Comparison of ENCODE assay signal across 20 cellular contexts in the genomic region with DNA sequence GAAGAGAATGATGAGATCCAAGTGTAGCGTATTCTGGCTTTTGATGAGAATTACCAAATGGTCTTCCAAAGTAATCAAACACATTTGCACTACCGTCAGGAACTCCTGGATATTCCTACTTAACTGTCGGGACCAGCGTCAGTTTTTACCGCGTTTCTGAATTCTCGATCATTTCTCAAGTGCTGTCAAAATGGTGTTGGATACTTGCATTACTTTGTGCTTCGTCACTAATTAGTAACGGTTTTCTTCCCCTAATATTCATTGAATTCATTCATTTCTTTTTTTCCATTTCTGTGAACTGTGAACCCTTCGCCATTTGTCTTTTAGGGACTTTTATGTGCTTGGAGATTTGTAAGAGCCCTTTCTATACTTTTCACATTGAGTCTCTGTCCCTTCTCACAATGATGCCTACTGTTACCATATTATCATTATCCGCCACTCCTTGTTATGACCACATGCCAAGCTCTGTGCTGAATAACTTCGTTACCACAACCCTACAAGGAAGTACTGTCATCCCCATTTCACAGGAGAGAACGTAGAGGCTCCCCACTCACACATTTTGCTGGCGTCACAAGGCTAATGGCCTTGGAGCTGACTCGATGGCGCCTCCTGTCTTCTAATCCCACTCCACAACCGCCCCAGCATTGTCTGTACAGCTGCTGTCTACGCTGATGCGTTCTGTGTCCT.
A peak's percentile ranks its signal among the peaks of the same experiment; 100 is the strongest.
DNase-seq lines count a peak whose midpoint lies in the region; ATAC-seq, FAIRE-seq and TF ChIP-seq lines count a peak whose summit lies in the region.
"Had no signal": no experiment of that assay in that cellular context is flagged by ENCODE, and none has a peak within 500 bp of the region (broad histone marks: within the 10 kb centered on the region; RNA-seq: fewer than 3 reads in every experiment).

No MANE protein-coding gene starts in this region.

- TF ChIP-seq POLR2A in endothelial cell of umbilical vein (IDR thresholded peaks at IDR 0.05; ENCODE audit: low read depth, low read length): no peak

- H3K79me1 ChIP-seq in mesendoderm (ENCODE audit: low read length): no peaks in the 10 kb centered on the region

- H3K4me2 ChIP-seq in endothelial cell of umbilical vein (ENCODE audit: insufficient read depth, low read length) (no peak overlapping the region), mesendoderm (ENCODE audit: low read length) (no peak overlapping the region)

- H3K9me3 ChIP-seq in T-helper 17 cell (ENCODE audit: control insufficient read depth, low read length, poor library complexity, severe bottlenecking): no peaks in the 10 kb centered on the region
- no peaks in the 10 kb centered on the region for H3K9me3 ChIP-seq in endothelial cell of umbilical vein (replicated peaks; ENCODE audit: control insufficient read depth, insufficient read depth, low read length)
- H3K9me3 ChIP-seq in skeletal muscle tissue (ENCODE audit: control insufficient read depth in 3 of 3, low read length in 3 of 3): no peaks in the 10 kb centered on the region

- FAIRE-seq in endothelial cell of umbilical vein (lab: Jason Lieb, UNC): peak; percentile 31

- no peak overlapping the region for H4K8ac ChIP-seq in mesendoderm (ENCODE audit: low read depth, low read length)

- peaks cover 6% of the 10 kb centered on the region for H3K4me1 Mint-ChIP-seq in T-helper 17 cell
- no peaks in the 10 kb centered on the region for H3K4me1 Mint-ChIP-seq in activated CD8-positive, alpha-beta memory T cell treated with anti-CD3 and anti-CD28 coated beads, Interleukin-2, amount 10 ng/mL, durations not matched to agents 7 days and 5 days
- H3K4me1 Mint-ChIP-seq: activated CD4-positive, alpha-beta T cell treated with anti-CD3 and anti-CD28 coated beads, Interleukin-2, amount 10 ng/mL, durations not matched to agents 7 days and 5 days; activated naive CD8-positive, alpha-beta T cell treated with anti-CD3 and anti-CD28 coated beads, Interleukin-2, amount 10 ng/mL, durations not matched to agents 7 days and 5 days; B cell had no signal

- TF ChIP-seq CTCF in endothelial cell of umbilical vein (IDR thresholded peaks at IDR 0.05; ENCODE audit: extremely low read depth in 1 of 2, insufficient read depth in 1 of 2, low read depth in 1 of 2, low read length in 2 of 2): no peak

- no peak overlapping the region for H2BK5ac ChIP-seq in mesendoderm (ENCODE audit: low read length)

- H3K4me1 ChIP-seq in endothelial cell of umbilical vein (ENCODE audit: control insufficient read depth, extremely low read depth, insufficient read depth, low read length) (peaks cover 16% of the 10 kb centered on the region), skeletal muscle tissue (ENCODE audit: control insufficient read depth in 3 of 3, insufficient read depth in 3 of 3, low read length in 3 of 3) (peaks cover 51 to 74% (median 69%) of the 10 kb centered on the region in 3 donors), mesendoderm (ENCODE audit: control insufficient read depth, low read depth, low read length) (peaks cover 3% of the 10 kb centered on the region)

- H3K27me3 Mint-ChIP-seq in T-helper 17 cell: peaks cover 25% of the 10 kb centered on the region
- peaks cover 8% of the 10 kb centered on the region for H3K27me3 Mint-ChIP-seq in activated CD8-positive, alpha-beta memory T cell treated with anti-CD3 and anti-CD28 coated beads, Interleukin-2, amount 10 ng/mL, durations not matched to agents 7 days and 5 days
- H3K27me3 Mint-ChIP-seq: activated naive CD8-positive, alpha-beta T cell treated with anti-CD3 and anti-CD28 coated beads, Interleukin-2, amount 10 ng/mL, durations not matched to agents 7 days and 5 days had no signal

- ATAC-seq in T-helper 17 cell (no peak), GM19324 (IDR thresholded peaks at IDR 0.05; ENCODE audit: low FRiP score, unreplicated experiment) (no peak)
- ATAC-seq in activated CD8-positive, alpha-beta memory T cell treated with anti-CD3 and anti-CD28 coated beads, Interleukin-2, amount 10 ng/mL, durations not matched to agents 7 days and 5 days: no peak
- ATAC-seq: esophagus mucosa, HCT116, left colon had no signal

- H3K4me3 ChIP-seq in endothelial cell of umbilical vein (replicated peaks in 1 of 3; ENCODE audit: insufficient read depth in 1 of 3, low read depth in 1 of 3, low read length in 3 of 3) (no peak overlapping the region), skeletal muscle tissue (ENCODE audit: low read length in 3 of 3) (peak overlapping the region in 1 of 3 donors; percentile 24), mesendoderm (ENCODE audit: low read length) (no peak overlapping the region)

- no peaks in the 10 kb centered on the region for H3K36me3 ChIP-seq in endothelial cell of umbilical vein (ENCODE audit: control insufficient read depth in 2 of 2, extremely low read depth in 1 of 2, insufficient read depth in 2 of 2, low read length in 2 of 2)
- peaks cover 0 to 3% (median 0%) of the 10 kb centered on the region in 3 donors for H3K36me3 ChIP-seq in skeletal muscle tissue (ENCODE audit: control insufficient read depth in 3 of 3, insufficient read depth in 3 of 3, low read length in 3 of 3)
- no peaks in the 10 kb centered on the region for H3K36me3 ChIP-seq in mesendoderm (ENCODE audit: control insufficient read depth, insufficient read depth, low read length)

- no TSS peak for BruUV-seq in endothelial cell of umbilical vein (replicated peaks; lab: Mats Ljungman, UMichigan)

- no peak overlapping the region for H2AK5ac ChIP-seq in mesendoderm (ENCODE audit: low read length)

- no peaks in the 10 kb centered on the region for H3K9me1 ChIP-seq in endothelial cell of umbilical vein (replicated peaks; ENCODE audit: control insufficient read depth, extremely low read depth, insufficient read depth, low read length)

- no peaks in the 10 kb centered on the region for H3K79me2 ChIP-seq in endothelial cell of umbilical vein (ENCODE audit: control insufficient read depth, insufficient read depth, low read length)
- no peaks in the 10 kb centered on the region for H3K79me2 ChIP-seq in mesendoderm (ENCODE audit: control insufficient read depth, insufficient read depth, low read length)

- no peaks in the 10 kb centered on the region for H4K20me1 ChIP-seq in endothelial cell of umbilical vein (replicated peaks; ENCODE audit: control insufficient read depth, extremely low read depth, insufficient read depth, low read length)

- H3K56ac ChIP-seq in mesendoderm (ENCODE audit: low read length): no peak overlapping the region

- intact Hi-C loops in endothelial cell of umbilical vein (cut with micrococcal nuclease): no loop called here

- no peak overlapping the region for H2BK120ac ChIP-seq in mesendoderm (ENCODE audit: low read depth, low read length)

- H3K9ac ChIP-seq in endothelial cell of umbilical vein (replicated peaks; ENCODE audit: extremely low read depth, insufficient read depth, low read length) (no peak overlapping the region), skeletal muscle tissue (ENCODE audit: low read depth in 1 of 3, low read length in 3 of 3) (no peak overlapping the region), mesendoderm (ENCODE audit: low read length) (no peak overlapping the region)

- no peak overlapping the region for H3K4ac ChIP-seq in mesendoderm (ENCODE audit: low read depth, low read length)

- no peaks in the 10 kb centered on the region for H3K9me3 Mint-ChIP-seq in activated CD8-positive, alpha-beta memory T cell treated with anti-CD3 and anti-CD28 coated beads, Interleukin-2, amount 10 ng/mL, durations not matched to agents 7 days and 5 days (ENCODE audit: low read depth)
- H3K9me3 Mint-ChIP-seq: activated CD4-positive, alpha-beta T cell treated with anti-CD3 and anti-CD28 coated beads, Interleukin-2, amount 10 ng/mL, durations not matched to agents 7 days and 5 days; activated naive CD8-positive, alpha-beta T cell treated with anti-CD3 and anti-CD28 coated beads, Interleukin-2, amount 10 ng/mL, durations not matched to agents 7 days and 5 days had no signal

- no peak overlapping the region for H4K5ac ChIP-seq in mesendoderm (ENCODE audit: low read length)

- dilution Hi-C loops in endothelial cell of umbilical vein (cut with MboI; ENCODE audit: extremely low pct_ligation_motif_present, low sequenced_read_pairs): no loop called here

- no peak overlapping the region for H3K27ac ChIP-seq in endothelial cell of umbilical vein (ENCODE audit: insufficient read depth, low read depth, low read length)
- H3K27ac ChIP-seq in skeletal muscle tissue (ENCODE audit: low read depth, low read length): peak overlapping the region; percentile 74
- no peak overlapping the region for H3K27ac ChIP-seq in mesendoderm (ENCODE audit: low read depth, low read length)

- no CpG with 5 or more reads among the region's 19 CpGs for WGBS in mesendoderm (ENCODE audit: extremely low coverage, insufficient coverage, low lambda C conversion rate)

- peak overlapping the region; percentile 6 for H3K27ac Mint-ChIP-seq in T-helper 17 cell
- no peak overlapping the region for H3K27ac Mint-ChIP-seq in activated CD8-positive, alpha-beta memory T cell treated with anti-CD3 and anti-CD28 coated beads, Interleukin-2, amount 10 ng/mL, durations not matched to agents 7 days and 5 days
- H3K27ac Mint-ChIP-seq: activated CD4-positive, alpha-beta T cell treated with anti-CD3 and anti-CD28 coated beads, Interleukin-2, amount 10 ng/mL, durations not matched to agents 7 days and 5 days; activated naive CD8-positive, alpha-beta T cell treated with anti-CD3 and anti-CD28 coated beads, Interleukin-2, amount 10 ng/mL, durations not matched to agents 7 days and 5 days; B cell had no signal

- CTCF ChIA-PET in endothelial cell of umbilical vein (lab: Charles Lee): interaction anchor here (1.4 kb wide), 1 partner anchor 14 kb away, joined by 10 read pairs; no protein-coding TSS in a partner anchor
- CTCF ChIA-PET in activated CD8-positive, alpha-beta memory T cell treated with anti-CD3 and anti-CD28 coated beads, Interleukin-2, amount 10 ng/mL, durations not matched to agents 7 days and 5 days (lab: Charles Lee): no interaction called here

- no peak overlapping the region for H3K4me3 Mint-ChIP-seq in T-helper 17 cell
- no peak overlapping the region for H3K4me3 Mint-ChIP-seq in activated CD8-positive, alpha-beta memory T cell treated with anti-CD3 and anti-CD28 coated beads, Interleukin-2, amount 10 ng/mL, durations not matched to agents 7 days and 5 days
- H3K4me3 Mint-ChIP-seq: activated CD4-positive, alpha-beta T cell treated with anti-CD3 and anti-CD28 coated beads, Interleukin-2, amount 10 ng/mL, durations not matched to agents 7 days and 5 days; activated naive CD8-positive, alpha-beta T cell treated with anti-CD3 and anti-CD28 coated beads, Interleukin-2, amount 10 ng/mL, durations not matched to agents 7 days and 5 days; B cell had no signal

- no peak overlapping the region for H2AFZ ChIP-seq in endothelial cell of umbilical vein (ENCODE audit: low read depth, low read length)

- no peaks in the 10 kb centered on the region for H3K36me3 Mint-ChIP-seq in T-helper 17 cell (ENCODE audit: low read depth)
- no peaks in the 10 kb centered on the region for H3K36me3 Mint-ChIP-seq in activated CD8-positive, alpha-beta memory T cell treated with anti-CD3 and anti-CD28 coated beads, Interleukin-2, amount 10 ng/mL, durations not matched to agents 7 days and 5 days
- H3K36me3 Mint-ChIP-seq: activated naive CD8-positive, alpha-beta T cell treated with anti-CD3 and anti-CD28 coated beads, Interleukin-2, amount 10 ng/mL, durations not matched to agents 7 days and 5 days had no signal

- POLR2A ChIA-PET in endothelial cell of umbilical vein (lab: Charles Lee): no interaction called here

- DNase-seq in activated CD4-positive, alpha-beta T cell treated with anti-CD3 and anti-CD28 coated beads for 48 hours: peak; percentile 8
- DNase-seq in activated CD4-positive, alpha-beta T cell treated with anti-CD3 and anti-CD28 coated beads for 4 hours: no peak
- DNase-seq in T-helper 17 cell (no peak), endothelial cell of umbilical vein (ENCODE audit: low read depth, low spot score) (no peak), mesendoderm (no peak)
- DNase-seq in activated CD8-positive, alpha-beta memory T cell treated with anti-CD3 and anti-CD28 coated beads, Interleukin-2, amount 10 ng/mL, durations not matched to agents 7 days and 5 days: no peak
- DNase-seq: 8988T; activated CD4-positive, alpha-beta T cell treated with anti-CD3 and anti-CD28 coated beads, Interleukin-2, amount 10 ng/mL, durations not matched to agents 7 days and 5 days; activated naive CD8-positive, alpha-beta T cell treated with anti-CD3 and anti-CD28 coated beads, Interleukin-2, amount 10 ng/mL, durations not matched to agents 7 days and 5 days; left colon; NCI-H1105 treated with DMSO at 0.1 percent for 48 hours; NCI-H69; OCI-M1; SIG-M5; T-helper 1 cell had no signal

- H3K23ac ChIP-seq in mesendoderm (ENCODE audit: low read length): no peak overlapping the region

- no peak overlapping the region for H3K18ac ChIP-seq in mesendoderm (ENCODE audit: low read length)

- no peak overlapping the region for H2BK15ac ChIP-seq in mesendoderm (replicated peaks; ENCODE audit: low read depth)

- H3K27me3 ChIP-seq in endothelial cell of umbilical vein (ENCODE audit: control insufficient read depth in 2 of 2, insufficient read depth in 2 of 2, low read length in 2 of 2) (no peaks in the 10 kb centered on the region), skeletal muscle tissue (ENCODE audit: control insufficient read depth in 3 of 3, insufficient read depth in 3 of 3, low read length in 3 of 3) (no peaks in the 10 kb centered on the region), mesendoderm (ENCODE audit: insufficient read depth, low read length, poor library complexity) (no peaks in the 10 kb centered on the region)
